ENCODE assay signal across 18 cellular contexts in genomic region chr1:64041366-64042131, GRCh38.
A peak's percentile ranks its signal among the peaks of the same experiment; 100 is the strongest.
DNase-seq lines count a peak whose midpoint lies in the region; ATAC-seq, FAIRE-seq and TF ChIP-seq lines count a peak whose summit lies in the region.
"Had no signal": no experiment of that assay in that cellular context is flagged by ENCODE, and none has a peak within 500 bp of the region (broad histone marks: within the 10 kb centered on the region; RNA-seq: fewer than 3 reads in every experiment).

No MANE protein-coding gene starts in this region.

- FAIRE-seq in endothelial cell of umbilical vein (lab: Jason Lieb, UNC), result no peak
- FAIRE-seq: islet of Langerhans had no signal

- POLR2A ChIA-PET in endothelial cell of umbilical vein (lab: Charles Lee), result no interaction called here

- no peaks in the 10 kb centered on the region for H3K9me2 ChIP-seq in MM.1S (replicated peaks; ENCODE audit: insufficient read depth, low read length)

- no peaks in the 10 kb centered on the region for H3K9me3 Mint-ChIP-seq in activated T-helper 2 cell treated with anti-CD3 and anti-CD28 coated beads, Interferon-gamma antibody, Interleukin-2, Interleukin-4, amounts not matched to agents 10 μg/mL and 5 μg/mL and 100 μg/mL, durations not matched to agents 14 hours and 24 hours and 36 hours

- H4K20me1 ChIP-seq in endothelial cell of umbilical vein (replicated peaks; ENCODE audit: control insufficient read depth, extremely low read depth, insufficient read depth, low read length), result no peaks in the 10 kb centered on the region
- no peaks in the 10 kb centered on the region for H4K20me1 ChIP-seq in MM.1S (ENCODE audit: insufficient read depth, low read length)

- H3K9me3 ChIP-seq in right cardiac atrium (ENCODE audit: control insufficient read depth, low read length) (no peaks in the 10 kb centered on the region), endothelial cell of umbilical vein (replicated peaks; ENCODE audit: control insufficient read depth, insufficient read depth, low read length) (no peaks in the 10 kb centered on the region), parathyroid adenoma (ENCODE audit: control insufficient read depth, low read length) (no peaks in the 10 kb centered on the region), MM.1S (replicated peaks; ENCODE audit: insufficient read depth, low read length) (no peaks in the 10 kb centered on the region)

- H2AFZ ChIP-seq in endothelial cell of umbilical vein (ENCODE audit: low read depth, low read length) (no peak overlapping the region), parathyroid adenoma (no peak overlapping the region), MM.1S (ENCODE audit: low read length) (no peak overlapping the region)
- H2AFZ ChIP-seq: GM23248 had no signal

- CTCF ChIA-PET in endothelial cell of umbilical vein (lab: Charles Lee), result interaction anchor here (1.1 to 1.5 kb wide), 3 partner anchors 36 to 350 kb away, joined by 3 to 7 read pairs (median 5); no protein-coding TSS in a partner anchor

- no peak for TF ChIP-seq POLR2A in endothelial cell of umbilical vein (IDR thresholded peaks at IDR 0.05; ENCODE audit: low read depth, low read length)

- H3K79me2 ChIP-seq in endothelial cell of umbilical vein (ENCODE audit: control insufficient read depth, insufficient read depth, low read length), result no peaks in the 10 kb centered on the region
- H3K79me2 ChIP-seq in parathyroid adenoma, result no peaks in the 10 kb centered on the region
- H3K79me2 ChIP-seq in MM.1S (ENCODE audit: low read length), result no peaks in the 10 kb centered on the region

- H3K4me3 Mint-ChIP-seq in activated T-helper 2 cell treated with anti-CD3 and anti-CD28 coated beads, Interferon-gamma antibody, Interleukin-2, Interleukin-4, amounts not matched to agents 10 μg/mL and 5 μg/mL and 100 μg/mL, durations not matched to agents 14 hours and 24 hours and 36 hours (ENCODE audit: low read depth), result no peak overlapping the region
- H3K4me3 Mint-ChIP-seq: naive B cell had no signal

- H3K27me3 Mint-ChIP-seq in activated T-helper 2 cell treated with anti-CD3 and anti-CD28 coated beads, Interferon-gamma antibody, Interleukin-2, Interleukin-4, amounts not matched to agents 10 μg/mL and 5 μg/mL and 100 μg/mL, durations not matched to agents 14 hours and 24 hours and 36 hours (ENCODE audit: low read depth), result no peaks in the 10 kb centered on the region
- H3K27me3 Mint-ChIP-seq: naive B cell had no signal

- DNase-seq in right cardiac atrium (no peak), Right ventricle myocardium superior (no peak), endothelial cell of umbilical vein (ENCODE audit: low read depth, low spot score) (no peak), MM.1S (no peak)
- no peak for DNase-seq in activated CD4-positive, alpha-beta T cell treated with anti-CD3 and anti-CD28 coated beads, Interleukin-2, amount 50 U/mL, for 48 hours
- DNase-seq in activated T-helper 2 cell treated with anti-CD3 and anti-CD28 coated beads, Interferon-gamma antibody, Interleukin-2, Interleukin-4, amounts not matched to agents 10 μg/mL and 5 μg/mL and 100 μg/mL, durations not matched to agents 14 hours and 24 hours and 36 hours (ENCODE audit: low spot score), result no peak
- DNase-seq: activated CD4-positive, alpha-beta T cell treated with anti-CD3 and anti-CD28 coated beads, Interleukin-2, amount 50 U/mL, for 4 hours; Calu3; effector memory CD4-positive, alpha-beta T cell; GM23248; KBM-7; naive B cell; NCI-H1694 treated with DMSO at 0.1 percent for 48 hours; NCI-H774; stimulated activated naive CD8-positive, alpha-beta T cell treated with anti-CD3 and anti-CD28 coated beads, Interleukin-15, Interleukin-2, amounts not matched to agents 100 U/mL and 50 U/mL, for 24 hours had no signal

- H3K27me3 ChIP-seq in right cardiac atrium (ENCODE audit: control insufficient read depth, insufficient read depth) (no peaks in the 10 kb centered on the region), endothelial cell of umbilical vein (ENCODE audit: control insufficient read depth in 2 of 2, insufficient read depth in 2 of 2, low read length in 2 of 2) (no peaks in the 10 kb centered on the region), parathyroid adenoma (ENCODE audit: control insufficient read depth, insufficient read depth, low read length) (no peaks in the 10 kb centered on the region), MM.1S (replicated peaks; ENCODE audit: insufficient read depth, low read length) (no peaks in the 10 kb centered on the region)

- peak overlapping the region; percentile 68 for H3K27ac ChIP-seq in right cardiac atrium (ENCODE audit: low read length)
- no peak overlapping the region for H3K27ac ChIP-seq in endothelial cell of umbilical vein (ENCODE audit: insufficient read depth, low read depth, low read length)
- peak overlapping the region; percentile 91 for H3K27ac ChIP-seq in parathyroid adenoma
- no peak overlapping the region for H3K27ac ChIP-seq in MM.1S (ENCODE audit: low read length)

- no peak overlapping the region for H3K27ac Mint-ChIP-seq in activated T-helper 2 cell treated with anti-CD3 and anti-CD28 coated beads, Interferon-gamma antibody, Interleukin-2, Interleukin-4, amounts not matched to agents 10 μg/mL and 5 μg/mL and 100 μg/mL, durations not matched to agents 14 hours and 24 hours and 36 hours
- H3K27ac Mint-ChIP-seq: naive B cell had no signal

- no peak for TF ChIP-seq CTCF in endothelial cell of umbilical vein (IDR thresholded peaks at IDR 0.05; ENCODE audit: extremely low read depth in 1 of 2, insufficient read depth in 1 of 2, low read depth in 1 of 2, low read length in 2 of 2)
- no peak for TF ChIP-seq CTCF in parathyroid adenoma (IDR thresholded peaks at IDR 0.05)
- no peak for TF ChIP-seq CTCF in MM.1S (IDR thresholded peaks at IDR 0.05; ENCODE audit: low read length)

- no TSS peak for BruUV-seq in endothelial cell of umbilical vein (replicated peaks; lab: Mats Ljungman, UMichigan)

- no peaks in the 10 kb centered on the region for H3F3A ChIP-seq in MM.1S (ENCODE audit: insufficient read depth, low read length)

- WGBS in right cardiac atrium, result 78% methylated on average over 3 of the region's 3 CpGs

- peak overlapping the region; percentile 32 for H3K4me2 ChIP-seq in endothelial cell of umbilical vein (ENCODE audit: insufficient read depth, low read length)
- H3K4me2 ChIP-seq in parathyroid adenoma (ENCODE audit: low read length), result peak overlapping the region; percentile 59
- no peak overlapping the region for H3K4me2 ChIP-seq in MM.1S (ENCODE audit: low read depth, low read length)

- H3K36me3 Mint-ChIP-seq in activated T-helper 2 cell treated with anti-CD3 and anti-CD28 coated beads, Interferon-gamma antibody, Interleukin-2, Interleukin-4, amounts not matched to agents 10 μg/mL and 5 μg/mL and 100 μg/mL, durations not matched to agents 14 hours and 24 hours and 36 hours (ENCODE audit: low read depth), result no peaks in the 10 kb centered on the region
- H3K36me3 Mint-ChIP-seq: naive B cell had no signal

- H3K9me1 ChIP-seq in endothelial cell of umbilical vein (replicated peaks; ENCODE audit: control insufficient read depth, extremely low read depth, insufficient read depth, low read length), result no peaks in the 10 kb centered on the region

- H3K9ac ChIP-seq in endothelial cell of umbilical vein (replicated peaks; ENCODE audit: extremely low read depth, insufficient read depth, low read length) (no peak overlapping the region), parathyroid adenoma (no peak overlapping the region), MM.1S (ENCODE audit: low read length) (no peak overlapping the region)
- H3K9ac ChIP-seq: GM23248 had no signal

- H3K36me3 ChIP-seq in endothelial cell of umbilical vein (ENCODE audit: control insufficient read depth in 2 of 2, extremely low read depth in 1 of 2, insufficient read depth in 2 of 2, low read length in 2 of 2) (no peaks in the 10 kb centered on the region), parathyroid adenoma (ENCODE audit: control insufficient read depth, insufficient read depth, low read length) (no peaks in the 10 kb centered on the region), MM.1S (replicated peaks; ENCODE audit: insufficient read depth, low read length) (no peaks in the 10 kb centered on the region)

- no peaks in the 10 kb centered on the region for H3K4me1 Mint-ChIP-seq in activated T-helper 2 cell treated with anti-CD3 and anti-CD28 coated beads, Interferon-gamma antibody, Interleukin-2, Interleukin-4, amounts not matched to agents 10 μg/mL and 5 μg/mL and 100 μg/mL, durations not matched to agents 14 hours and 24 hours and 36 hours (ENCODE audit: low read depth)
- H3K4me1 Mint-ChIP-seq: naive B cell had no signal

- ATAC-seq in right cardiac atrium (no peak), Right ventricle myocardium superior (ENCODE audit: poor library complexity) (no peak), GM21619 (IDR thresholded peaks at IDR 0.05; ENCODE audit: unreplicated experiment) (no peak)
- ATAC-seq: stimulated activated naive CD8-positive, alpha-beta T cell treated with anti-CD3 and anti-CD28 coated beads, Interleukin-15, Interleukin-2, amounts not matched to agents 100 U/mL and 50 U/mL, for 24 hours had no signal

- intact Hi-C loops in right cardiac atrium (cut with DNase I), result no loop called here
- intact Hi-C loops in Right ventricle myocardium superior (cut with DNase I), result no loop called here
- intact Hi-C loops in endothelial cell of umbilical vein (cut with micrococcal nuclease), result loop anchor here (5.0 kb wide), 1 partner anchor 119 kb away; no protein-coding TSS in a partner anchor
- intact Hi-C loops in activated T-helper 2 cell treated with anti-CD3 and anti-CD28 coated beads, Interferon-gamma antibody, Interleukin-2, Interleukin-4, amounts not matched to agents 10 μg/mL and 5 μg/mL and 100 μg/mL, durations not matched to agents 14 hours and 24 hours and 36 hours (cut with micrococcal nuclease), result no loop called here

- dilution Hi-C loops in endothelial cell of umbilical vein (cut with MboI; ENCODE audit: extremely low pct_ligation_motif_present, low sequenced_read_pairs), result no loop called here

- H3K4me3 ChIP-seq in right cardiac atrium (ENCODE audit: low read length) (no peak overlapping the region), endothelial cell of umbilical vein (replicated peaks in 1 of 3; ENCODE audit: insufficient read depth in 1 of 3, low read depth in 1 of 3, low read length in 3 of 3) (no peak overlapping the region), parathyroid adenoma (ENCODE audit: low read depth, low read length) (peak overlapping the region; percentile 2), MM.1S (ENCODE audit: low read length) (no peak overlapping the region)

- peaks cover 13% of the 10 kb centered on the region for H3K4me1 ChIP-seq in right cardiac atrium (ENCODE audit: control insufficient read depth, insufficient read depth, low read length)
- peaks cover 6% of the 10 kb centered on the region for H3K4me1 ChIP-seq in endothelial cell of umbilical vein (ENCODE audit: control insufficient read depth, extremely low read depth, insufficient read depth, low read length)
- H3K4me1 ChIP-seq in parathyroid adenoma, result peaks cover 30% of the 10 kb centered on the region
- no peaks in the 10 kb centered on the region for H3K4me1 ChIP-seq in MM.1S (ENCODE audit: low read length)

TF ChIP-seq in endothelial cell of umbilical vein, 7 proteins besides CTCF, POLR2A, EP300 and RAD21 (continues in another document):
- TF ChIP-seq GATA2 (IDR thresholded peaks at IDR 0.05; ENCODE audit: insufficient read depth, insufficient read length, low read depth, low read length), result no peak
- TF ChIP-seq JUN (IDR thresholded peaks at IDR 0.05; ENCODE audit: borderline replicate concordance, insufficient read depth, insufficient read length, low read depth), result no peak
- no peak for TF ChIP-seq MYC (IDR thresholded peaks at IDR 0.05; ENCODE audit: low read depth, low read length)

Comparison
In these comparisons a context has a peak if more than half of its experiments do, and no peak if none do; other contexts are left out.
1. H3K27ac ChIP-seq: peak in right cardiac atrium (single experiment) and parathyroid adenoma (single experiment); none in endothelial cell of umbilical vein (single experiment) and MM.1S (single experiment).